In genomic region chr4:124334119-124334518, GRCh38 we compare ENCODE assay signal across 8 cellular contexts.
DNase-seq lines count a peak whose midpoint lies in the region; ATAC-seq and TF ChIP-seq lines count a peak whose summit lies in the region.

No MANE protein-coding gene starts in this region.

- no peak overlapping the region for H3K4me3 Mint-ChIP-seq in activated T-cell treated with anti-CD3 and anti-CD28 coated beads, Interleukin-2, amount 50 U/mL, for 24 hours

- H4K8ac ChIP-seq in trophoblast cell (ENCODE audit: low read depth, low read length) = no peak overlapping the region

- H3K36me3 Mint-ChIP-seq in activated T-cell treated with anti-CD3 and anti-CD28 coated beads, Interleukin-2, amount 50 U/mL, for 24 hours (ENCODE audit: low read depth) = no peaks in the 10 kb centered on the region

- H3K9ac ChIP-seq in SK-N-SH (no peak overlapping the region), trophoblast cell (ENCODE audit: low read length) (no peak overlapping the region)

- 1% methylated on average over 3 of the region's 3 CpGs for WGBS in SK-N-SH (ENCODE audit: low lambda C conversion rate)
- WGBS in trophoblast cell (ENCODE audit: extremely low coverage, insufficient coverage, insufficient read length) = no CpG with 5 or more reads among the region's 3 CpGs

- no peaks in the 10 kb centered on the region for H3K79me1 ChIP-seq in trophoblast cell (ENCODE audit: low read length)

- H3K23ac ChIP-seq in trophoblast cell (ENCODE audit: low read length) = no peak overlapping the region

- no peaks in the 10 kb centered on the region for H3K9me3 Mint-ChIP-seq in activated T-cell treated with anti-CD3 and anti-CD28 coated beads, Interleukin-2, amount 50 U/mL, for 24 hours

- H3K4me1 ChIP-seq in SK-N-SH (ENCODE audit: control insufficient read depth in 1 of 2, insufficient read depth in 2 of 2, low read depth in 1 of 2, low read length in 1 of 2) (peaks cover 5% of the 10 kb centered on the region in 2 experiments; a peak in 3 of 4 replicates), trophoblast cell (ENCODE audit: control insufficient read depth in 1 of 2, insufficient read depth in 2 of 2, low read length in 2 of 2) (no peaks in the 10 kb centered on the region)

- H4K12ac ChIP-seq in trophoblast cell (ENCODE audit: low read depth, low read length) = no peak overlapping the region

- no peak overlapping the region for H2AK5ac ChIP-seq in trophoblast cell (ENCODE audit: low read length)

- H3K27ac Mint-ChIP-seq in activated T-cell treated with anti-CD3 and anti-CD28 coated beads, Interleukin-2, amount 50 U/mL, for 24 hours = no peak overlapping the region

- H3K9me3 ChIP-seq in SK-N-SH (no peaks in the 10 kb centered on the region), trophoblast cell (ENCODE audit: insufficient read depth, low read depth, low read length) (no peaks in the 10 kb centered on the region)

- H3K79me2 ChIP-seq in SK-N-SH (ENCODE audit: insufficient read depth) (no peaks in the 10 kb centered on the region), trophoblast cell (ENCODE audit: control insufficient read depth, insufficient read depth, low read length, poor library complexity) (no peaks in the 10 kb centered on the region)

- no peak overlapping the region for H4K91ac ChIP-seq in trophoblast cell (ENCODE audit: low read depth, low read length)

- ATAC-seq in GM19452 (IDR thresholded peaks at IDR 0.05; ENCODE audit: unreplicated experiment) = no peak

- no peaks in the 10 kb centered on the region for H4K20me1 ChIP-seq in SK-N-SH (ENCODE audit: insufficient read depth)

- TF ChIP-seq CTCF in SK-N-SH (IDR thresholded peaks at IDR 0.05) = peak; percentile 68

- H3K4me3 ChIP-seq in SK-N-SH (ENCODE audit: low read depth in 2 of 2, low read length in 1 of 2) = peak overlapping the region in 1 of 2 experiments; percentile 26; a peak in 1 of 4 replicates
- no peak overlapping the region for H3K4me3 ChIP-seq in trophoblast cell (ENCODE audit: low read depth, low read length)

- no peak overlapping the region for H2BK12ac ChIP-seq in trophoblast cell (ENCODE audit: low read length)

- H3K4me1 Mint-ChIP-seq in activated T-cell treated with anti-CD3 and anti-CD28 coated beads, Interleukin-2, amount 50 U/mL, for 24 hours (ENCODE audit: low read depth) = no peaks in the 10 kb centered on the region

- H3K27ac ChIP-seq in SK-N-SH (ENCODE audit: low read depth in 2 of 2, low read length in 1 of 2) = peak overlapping the region in 1 of 2 experiments; percentile 26; a peak in 1 of 4 replicates
- no peak overlapping the region for H3K27ac ChIP-seq in trophoblast cell (ENCODE audit: low read depth, low read length)

- H3K36me3 ChIP-seq in SK-N-SH (replicated peaks in 1 of 2; ENCODE audit: control insufficient read depth in 1 of 2, insufficient read depth in 2 of 2, low read length in 1 of 2) = no peaks in the 10 kb centered on the region
- no peaks in the 10 kb centered on the region for H3K36me3 ChIP-seq in trophoblast cell (ENCODE audit: control insufficient read depth in 1 of 2, insufficient read depth in 2 of 2, low read length in 2 of 2)

- no peak overlapping the region for H3K14ac ChIP-seq in trophoblast cell (ENCODE audit: low read length)

- H2AFZ ChIP-seq in SK-N-SH (ENCODE audit: low read depth) (peak overlapping the region; percentile 78), trophoblast cell (ENCODE audit: insufficient read depth, low read length, poor library complexity) (no peak overlapping the region)

- no peaks in the 10 kb centered on the region for H3K9me2 ChIP-seq in SK-N-SH

- no peaks in the 10 kb centered on the region for H3K27me3 Mint-ChIP-seq in activated T-cell treated with anti-CD3 and anti-CD28 coated beads, Interleukin-2, amount 50 U/mL, for 24 hours

- POLR2A ChIA-PET in SK-N-SH (lab: Yijun Ruan, JAX) = no interaction called here

- H3K4ac ChIP-seq in trophoblast cell (ENCODE audit: low read depth, low read length) = no peak overlapping the region

- CTCF ChIA-PET in SK-N-SH (lab: Yijun Ruan, JAX) = interaction anchor here (0.5 to 3.8 kb wide), 44 partner anchors 10 to 980 kb away, joined by 3 to 45 read pairs (median 3); partner anchors contain the start of genes ANKRD50 and FAT4

- DNase-seq in NCI-H2107 treated with DMSO at 0.1 percent for 48 hours (lab: John Stamatoyannopoulos, UW; ENCODE audit: unreplicated experiment) (peak; percentile 28), NCI-H2107 (lab: John Stamatoyannopoulos, UW) (no peak), SK-N-SH (peak; percentile 42), fibroblast of the conjunctiva (ENCODE audit: low read depth) (peak; percentile 79), trophoblast cell (peak; percentile 53 to 88)
- no peak for DNase-seq in activated T-cell treated with anti-CD3 and anti-CD28 coated beads, Interleukin-2, amount 50 U/mL, for 24 hours

- TF ChIP-seq RAD21 in Ishikawa (IDR thresholded peaks at IDR 0.05; ENCODE audit: low read depth) (peak; percentile 82), SK-N-SH (IDR thresholded peaks at IDR 0.05; ENCODE audit: low read length) (peak; percentile 86)

- H2BK5ac ChIP-seq in trophoblast cell (ENCODE audit: low read depth, low read length, poor library complexity) = no peak overlapping the region

- H3K4me2 ChIP-seq in SK-N-SH (peak overlapping the region; percentile 47; the same call in 1 of the 2 replicates), trophoblast cell (ENCODE audit: low read length) (no peak overlapping the region)

- no peak overlapping the region for H2BK120ac ChIP-seq in trophoblast cell (ENCODE audit: insufficient read depth, low read length, poor library complexity)

- no peaks in the 10 kb centered on the region for H3K27me3 ChIP-seq in SK-N-SH (ENCODE audit: insufficient read depth)
- H3K27me3 ChIP-seq in trophoblast cell (ENCODE audit: insufficient read depth, low read length) = no peaks in the 10 kb centered on the region

- no peak overlapping the region for H3K18ac ChIP-seq in trophoblast cell (ENCODE audit: low read length)

- H3F3A ChIP-seq in SK-N-SH (replicated peaks; ENCODE audit: insufficient read depth) = no peaks in the 10 kb centered on the region

- TF ChIP-seq EP300 in Ishikawa (IDR thresholded peaks at IDR 0.05; ENCODE audit: borderline replicate concordance) (no peak), SK-N-SH (IDR thresholded peaks at IDR 0.05; ENCODE audit: borderline replicate concordance in 1 of 2, low read depth in 1 of 2, low read length in 1 of 2) (no peak)

TF ChIP-seq in Ishikawa, 13 proteins besides CTCF, POLR2A, EP300 and RAD21 (continues in another document):
- TF ChIP-seq NFIC (IDR thresholded peaks at IDR 0.05) (no peak), FOXM1 (IDR thresholded peaks at IDR 0.05; ENCODE audit: borderline replicate concordance, low read depth) (no peak), TCF12 (IDR thresholded peaks at IDR 0.05; ENCODE audit: low read depth) (no peak), ZBTB7A (IDR thresholded peaks at IDR 0.05; ENCODE audit: low read depth) (no peak), TAF1 (IDR thresholded peaks at IDR 0.05; ENCODE audit: low read depth) (no peak), YY1 (IDR thresholded peaks at IDR 0.05; ENCODE audit: low read depth) (no peak), USF1 (IDR thresholded peaks at IDR 0.05) (no peak)
- TF ChIP-seq, protein P1, sequence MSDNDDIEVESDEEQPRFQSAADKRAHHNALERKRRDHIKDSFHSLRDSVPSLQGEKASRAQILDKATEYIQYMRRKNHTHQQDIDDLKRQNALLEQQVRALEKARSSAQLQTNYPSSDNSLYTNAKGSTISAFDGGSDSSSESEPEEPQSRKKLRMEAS (IDR thresholded peaks at IDR 0.05) = no peak

TF ChIP-seq in SK-N-SH, 30 proteins besides CTCF, POLR2A, EP300 and RAD21:
- TF ChIP-seq ELF1 (IDR thresholded peaks at IDR 0.05) (no peak), TCF12 (IDR thresholded peaks at IDR 0.05) (peak; percentile 19; the same call in 1 of the 2 replicates), SMC3 (IDR thresholded peaks at IDR 0.05; ENCODE audit: low read depth, low read length) (peak; percentile 86), USF1 (IDR thresholded peaks at IDR 0.05; ENCODE audit: borderline replicate concordance, low read depth) (no peak)

Comparison
In these comparisons a context has a peak if more than half of its experiments do, and no peak if none do; other contexts are left out.
1. DNase-seq: peak in NCI-H2107 treated with DMSO at 0.1 percent for 48 hours (single experiment), SK-N-SH (single experiment), fibroblast of the conjunctiva (single experiment) and trophoblast cell (2 of 2); none in NCI-H2107 (single experiment) and activated T-cell treated with anti-CD3 and anti-CD28 coated beads, Interleukin-2, amount 50 U/mL, for 24 hours (single experiment).